27 cellular contexts compared by ENCODE assay signal in the genomic region with DNA sequence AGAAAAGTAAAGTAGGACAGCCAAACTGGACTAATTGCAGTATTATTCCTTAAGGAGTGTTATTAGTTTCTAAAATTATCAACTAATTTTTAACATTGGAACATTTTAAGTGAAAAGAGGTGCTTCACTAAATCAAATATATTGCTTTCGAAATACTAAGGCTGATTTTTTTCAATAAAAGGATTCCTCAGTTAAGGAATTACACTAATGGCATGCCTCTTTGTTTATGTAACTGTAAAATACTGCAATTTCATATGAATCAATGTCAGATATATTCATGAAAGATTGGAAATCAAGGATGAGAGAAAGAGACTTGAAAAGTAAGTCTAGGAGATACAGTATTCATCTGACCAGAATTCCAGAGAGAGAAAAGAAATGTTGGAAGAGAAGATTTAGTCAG.
"Had no signal": no experiment of that assay in that cellular context is flagged by ENCODE, and none has a peak within 500 bp of the region (broad histone marks: within the 10 kb centered on the region; RNA-seq: fewer than 3 reads in every experiment).

No MANE protein-coding gene starts in this region.

- H3K36me3 ChIP-seq: colonic mucosa, heart right ventricle, right lobe of liver, thoracic aorta, uterus had no signal

- DNase-seq: activated CD4-positive, alpha-beta T cell treated with anti-CD3 and anti-CD28 coated beads for 4 hours; activated CD4-positive, alpha-beta T cell treated with anti-CD3 and anti-CD28 coated beads, Interleukin-2, amount 50 U/mL, for 4 hours; activated naive CD4-positive, alpha-beta T cell; activated T-cell treated with anti-CD3 and anti-CD28 coated beads for 4 hours; activated T-cell treated with anti-CD3 and anti-CD28 coated beads, Interleukin-2, amount 50 U/mL, for 72 hours; anterior cingulate cortex; body of pancreas; cerebellar nuclear complex; colonic mucosa; effector CD8-positive, alpha-beta T cell; heart right ventricle; left cardiac atrium; left ventricle myocardium superior; right lobe of liver; stimulated activated CD4-positive, alpha-beta T cell treated with anti-CD3 and anti-CD28 coated beads, Interleukin-12 subunit alpha, Interleukin-12 subunit beta, amount 100 ng/mL, for 4 hours; stimulated activated CD4-positive, alpha-beta T cell treated with anti-CD3 and anti-CD28 coated beads, Interleukin-4, amount 100 ng/mL, for 1 hour; stimulated activated naive CD8-positive, alpha-beta T cell treated with anti-CD3 and anti-CD28 coated beads, Interleukin-15, Interleukin-2, amounts not matched to agents 100 U/mL and 50 U/mL, for 24 hours; T-helper 1 cell; trophoblast cell; uterus had no signal

- H3K27me3 ChIP-seq: body of pancreas, cardiac muscle cell, colonic mucosa, foreskin keratinocyte, heart right ventricle, right lobe of liver, uterus had no signal

- ATAC-seq: activated naive CD4-positive, alpha-beta T cell treated with anti-CD3 and anti-CD28 coated beads, Interleukin-2, amount 50 U/mL, for 72 hours; activated T-cell treated with anti-CD3 and anti-CD28 coated beads, Interleukin-2, amount 50 U/mL, for 72 hours; body of pancreas; heart right ventricle; left cardiac atrium; left ventricle myocardium superior; right lobe of liver; stimulated activated naive CD8-positive, alpha-beta T cell treated with anti-CD3 and anti-CD28 coated beads, Interleukin-15, Interleukin-2, amounts not matched to agents 100 U/mL and 50 U/mL, for 24 hours had no signal

- FAIRE-seq: endometrium, islet of Langerhans had no signal

- H3K4me1 ChIP-seq: body of pancreas, colonic mucosa, heart right ventricle, right lobe of liver, uterus had no signal

- H3K9me3 ChIP-seq: body of pancreas, colonic mucosa, right lobe of liver, thoracic aorta, uterus had no signal

- H3K4me3 ChIP-seq: body of pancreas, cardiac muscle cell, colonic mucosa, heart right ventricle, right lobe of liver, skin epidermis, thoracic aorta, uterus had no signal

- H3K27ac ChIP-seq: body of pancreas, cardiac muscle cell, colonic mucosa, foreskin keratinocyte, heart right ventricle, right lobe of liver, skin epidermis, thoracic aorta, uterus had no signal
